ENCODE assay signal across 36 cellular contexts in genomic region chr20:21114584-21114983, GRCh38. TPM values are rescaled to one million over a fixed set of nuclear protein-coding genes. Genes with fewer than 3 reads are reported as not detected.
"Had no signal": no experiment of that assay in that cellular context is flagged by ENCODE, and none has a peak within 500 bp of the region (broad histone marks: within the 10 kb centered on the region; RNA-seq: fewer than 3 reads in every experiment).

No MANE protein-coding gene starts in this region.

- H3K9me3 ChIP-seq: esophagus muscularis mucosa, gastroesophageal sphincter, heart right ventricle had no signal

- H3K4me3 ChIP-seq: coronary artery, dorsolateral prefrontal cortex, esophagus muscularis mucosa, gastroesophageal sphincter, heart right ventricle, hepatocyte had no signal

- H3K4me1 ChIP-seq: esophagus muscularis mucosa, gastroesophageal sphincter, heart right ventricle had no signal

- H3K27ac ChIP-seq: brain microvascular endothelial cell, coronary artery, dorsolateral prefrontal cortex, esophagus muscularis mucosa, gastroesophageal sphincter, heart right ventricle, hepatocyte, WERI-Rb-1 had no signal

- H3K4me1 Mint-ChIP-seq: activated CD4-positive, alpha-beta T cell treated with anti-CD3 and anti-CD28 coated beads for 36 hours; activated T-helper 17 cell treated with anti-CD3 and anti-CD28 coated beads, Interleukin-2, amount 50 U/mL, for 72 hours; central memory CD8-positive, alpha-beta T cell; T-helper 17 cell had no signal

- FAIRE-seq: astrocyte, bronchial epithelial cell had no signal

- H2AFZ ChIP-seq: hepatocyte had no signal

- H3K4me3 Mint-ChIP-seq: activated CD4-positive, alpha-beta T cell treated with anti-CD3 and anti-CD28 coated beads for 36 hours; activated CD4-positive, alpha-beta T cell treated with anti-CD3 and anti-CD28 coated beads, Interleukin-2, amount 10 ng/mL, durations not matched to agents 24 days and 14 days; activated CD8-positive, alpha-beta T cell treated with anti-CD3 and anti-CD28 coated beads for 36 hours; activated naive CD8-positive, alpha-beta T cell; activated T-cell treated with anti-CD3 and anti-CD28 coated beads, Interleukin-2, amount 50 U/mL, for 4 hours; activated T-helper 17 cell treated with anti-CD3 and anti-CD28 coated beads, Interleukin-2, amount 50 U/mL, for 72 hours; central memory CD8-positive, alpha-beta T cell; dendritic cell treated with granulocyte-macrophage colony-stimulating factor and Interleukin-4, amounts not matched to agents 40 ng/mL and 50 ng/mL, for 4 days; T-helper 17 cell; T-helper 2 cell treated with Interferon-gamma antibody and Interleukin-4, amounts not matched to agents 5 μg/mL and 100 μg/mL, for 36 hours had no signal

- DNase-seq: activated CD4-positive, alpha-beta T cell treated with anti-CD3 and anti-CD28 coated beads for 36 hours; activated CD4-positive, alpha-beta T cell treated with anti-CD3 and anti-CD28 coated beads, Interleukin-2, amount 10 ng/mL, durations not matched to agents 24 days and 14 days; activated CD4-positive, CD25-positive, alpha-beta regulatory T cell; activated CD4-positive, CD25-positive, alpha-beta regulatory T cell treated with anti-CD3 and anti-CD28 coated beads, Interleukin-2, amount 50 U/mL, for 72 hours; activated CD8-positive, alpha-beta memory T cell treated with anti-CD3 and anti-CD28 coated beads for 24 hours; activated CD8-positive, alpha-beta T cell treated with anti-CD3 and anti-CD28 coated beads for 36 hours; activated effector memory CD4-positive, alpha-beta T cell treated with Interleukin-2 at 50 U/mL for 16 hours; activated gamma-delta T cell treated with Interleukin-2 at 50 U/mL for 16 hours; activated naive CD4-positive, alpha-beta T cell treated with anti-CD3 and anti-CD28 coated beads, Interleukin-2, amount 50 U/mL, for 16 hours; activated naive CD4-positive, alpha-beta T cell treated with Interleukin-2 at 50 U/mL for 16 hours; activated T-cell treated with anti-CD3 and anti-CD28 coated beads, Interleukin-2, amount 50 U/mL, for 4 hours; amniotic stem cell; anterior cingulate cortex; brain microvascular endothelial cell; dorsolateral prefrontal cortex; effector memory CD4-positive, alpha-beta T cell; erythroblast; foreskin melanocyte; heart right ventricle; T-helper 17 cell; T1000; WERI-Rb-1 had no signal

- H3K36me3 ChIP-seq: brain microvascular endothelial cell, esophagus muscularis mucosa, gastroesophageal sphincter, heart right ventricle, WERI-Rb-1 had no signal

- H3K79me2 ChIP-seq: hepatocyte had no signal

- H3K27me3 ChIP-seq: brain microvascular endothelial cell had no signal

- H3K9me3 Mint-ChIP-seq: activated CD4-positive, alpha-beta T cell treated with anti-CD3 and anti-CD28 coated beads, Interleukin-2, amount 10 ng/mL, durations not matched to agents 24 days and 14 days; activated CD8-positive, alpha-beta T cell treated with anti-CD3 and anti-CD28 coated beads for 36 hours; activated T-cell treated with anti-CD3 and anti-CD28 coated beads, Interleukin-2, amount 50 U/mL, for 4 hours; activated T-helper 17 cell treated with anti-CD3 and anti-CD28 coated beads, Interleukin-2, amount 50 U/mL, for 72 hours; central memory CD8-positive, alpha-beta T cell; dendritic cell treated with granulocyte-macrophage colony-stimulating factor and Interleukin-4, amounts not matched to agents 40 ng/mL and 50 ng/mL, for 4 days; T-helper 2 cell treated with Interferon-gamma antibody and Interleukin-4, amounts not matched to agents 5 μg/mL and 100 μg/mL, for 36 hours had no signal

- H3K4me2 ChIP-seq: hepatocyte had no signal

- ATAC-seq: activated CD4-positive, alpha-beta T cell treated with anti-CD3 and anti-CD28 coated beads for 36 hours; activated CD8-positive, alpha-beta T cell treated with anti-CD3 and anti-CD28 coated beads for 36 hours; activated T-cell treated with anti-CD3 and anti-CD28 coated beads, Interleukin-2, amount 50 U/mL, for 4 hours; activated T-helper 17 cell treated with anti-CD3 and anti-CD28 coated beads, Interleukin-2, amount 50 U/mL, for 72 hours; gastroesophageal sphincter; heart right ventricle; T-helper 17 cell had no signal

- H3K36me3 Mint-ChIP-seq: activated naive CD8-positive, alpha-beta T cell had no signal

- H3K27ac Mint-ChIP-seq: activated CD4-positive, alpha-beta T cell treated with anti-CD3 and anti-CD28 coated beads for 36 hours; activated CD4-positive, alpha-beta T cell treated with anti-CD3 and anti-CD28 coated beads, Interleukin-2, amount 10 ng/mL, durations not matched to agents 24 days and 14 days; activated CD8-positive, alpha-beta T cell treated with anti-CD3 and anti-CD28 coated beads for 36 hours; activated naive CD8-positive, alpha-beta T cell; activated T-helper 17 cell treated with anti-CD3 and anti-CD28 coated beads, Interleukin-2, amount 50 U/mL, for 72 hours; dendritic cell treated with granulocyte-macrophage colony-stimulating factor and Interleukin-4, amounts not matched to agents 40 ng/mL and 50 ng/mL, for 4 days; T-helper 17 cell; T-helper 2 cell treated with Interferon-gamma antibody and Interleukin-4, amounts not matched to agents 5 μg/mL and 100 μg/mL, for 36 hours had no signal

RNA-seq across cellular contexts. Expression of gene LINC00237, which starts 8.4 kb away (rescaled TPM):
- total RNA-seq: activated CD4-positive, alpha-beta T cell treated with anti-CD3 and anti-CD28 coated beads for 36 hours; activated CD4-positive, alpha-beta T cell treated with anti-CD3 and anti-CD28 coated beads, Interleukin-2, amount 10 ng/mL, durations not matched to agents 24 days and 14 days; activated CD8-positive, alpha-beta T cell treated with anti-CD3 and anti-CD28 coated beads for 36 hours; activated T-cell treated with anti-CD3 and anti-CD28 coated beads, Interleukin-2, amount 50 U/mL, for 4 hours; activated T-helper 17 cell treated with anti-CD3 and anti-CD28 coated beads, Interleukin-2, amount 50 U/mL, for 72 hours; astrocyte; bronchial epithelial cell; cardiac septum; esophagus muscularis mucosa; gastroesophageal sphincter; glomerular endothelial cell; heart right ventricle; hepatocyte; T-helper 17 cell had no signal
- polyA plus RNA-seq: adipose tissue, heart right ventricle, hepatocyte had no signal
